21 cellular contexts compared by ENCODE assay signal in genomic region chr1:147758379-147759100, GRCh38. TPM values are rescaled to one million over a fixed set of nuclear protein-coding genes. Genes with fewer than 3 reads are reported as not detected.
"Had no signal": no experiment of that assay in that cellular context is flagged by ENCODE, and none has a peak within 500 bp of the region (broad histone marks: within the 10 kb centered on the region; RNA-seq: fewer than 3 reads in every experiment).

No MANE protein-coding gene starts in this region.

- H3K4me1 ChIP-seq: neural progenitor cell had no signal

- H3K9ac ChIP-seq: neural progenitor cell had no signal

- DNase-seq: activated CD4-positive, alpha-beta T cell treated with anti-CD3 and anti-CD28 coated beads, Interleukin-2, amount 10 ng/mL, durations not matched to agents 7 days and 5 days; activated CD4-positive, CD25-positive, alpha-beta regulatory T cell treated with anti-CD3 and anti-CD28 coated beads, Interleukin-2, amount 50 U/mL, for 72 hours; activated CD8-positive, alpha-beta memory T cell treated with anti-CD3 and anti-CD28 coated beads, Interleukin-2, amount 10 ng/mL, durations not matched to agents 7 days and 5 days; activated CD8-positive, alpha-beta T cell treated with anti-CD3 and anti-CD28 coated beads for 36 hours; activated effector memory CD4-positive, alpha-beta T cell treated with anti-CD3 and anti-CD28 coated beads, Interleukin-2, amount 50 U/mL, for 16 hours; activated naive CD4-positive, alpha-beta T cell treated with anti-CD3 and anti-CD28 coated beads, Interleukin-2, amount 10 ng/mL, durations not matched to agents 7 days and 5 days; activated T-cell treated with anti-CD3 and anti-CD28 coated beads for 4 hours; caudate nucleus; effector CD4-positive, alpha-beta T cell; immature natural killer cell; kidney glomerular epithelial cell; left lung; naive thymus-derived CD4-positive, alpha-beta T cell; stimulated activated CD4-positive, alpha-beta T cell treated with anti-CD3 and anti-CD28 coated beads, Interleukin-4, amount 100 ng/mL, for 24 hours; stimulated activated naive CD4-positive, alpha-beta T cell treated with Interleukin-2 at 50 U/mL for 16 hours; WERI-Rb-1 had no signal

- H3K27me3 Mint-ChIP-seq: activated CD8-positive, alpha-beta T cell treated with anti-CD3 and anti-CD28 coated beads for 36 hours had no signal

- H3K27ac ChIP-seq: left lung, neural progenitor cell, WERI-Rb-1 had no signal

- H3K9me3 Mint-ChIP-seq: activated CD8-positive, alpha-beta T cell treated with anti-CD3 and anti-CD28 coated beads for 36 hours; activated naive CD4-positive, alpha-beta T cell treated with anti-CD3 and anti-CD28 coated beads, Interleukin-2, amount 10 ng/mL, durations not matched to agents 7 days and 5 days; dendritic cell treated with granulocyte-macrophage colony-stimulating factor and Interleukin-4, amounts not matched to agents 40 ng/mL and 50 ng/mL, for 4 days; immature natural killer cell; neural progenitor cell; T-helper 2 cell treated with Interferon-gamma antibody and Interleukin-4, amounts not matched to agents 5 μg/mL and 100 μg/mL, for 36 hours had no signal

- H3K27ac Mint-ChIP-seq: activated CD4-positive, alpha-beta T cell treated with anti-CD3 and anti-CD28 coated beads, Interleukin-2, amount 10 ng/mL, durations not matched to agents 7 days and 5 days; activated CD8-positive, alpha-beta memory T cell treated with anti-CD3 and anti-CD28 coated beads, Interleukin-2, amount 10 ng/mL, durations not matched to agents 7 days and 5 days; activated CD8-positive, alpha-beta T cell treated with anti-CD3 and anti-CD28 coated beads for 36 hours; activated naive CD4-positive, alpha-beta T cell treated with anti-CD3 and anti-CD28 coated beads, Interleukin-2, amount 10 ng/mL, durations not matched to agents 7 days and 5 days; dendritic cell treated with granulocyte-macrophage colony-stimulating factor and Interleukin-4, amounts not matched to agents 40 ng/mL and 50 ng/mL, for 4 days; immature natural killer cell; naive thymus-derived CD4-positive, alpha-beta T cell; neural progenitor cell; T-helper 2 cell treated with Interferon-gamma antibody and Interleukin-4, amounts not matched to agents 5 μg/mL and 100 μg/mL, for 36 hours had no signal

- H3K4me3 Mint-ChIP-seq: activated CD4-positive, alpha-beta T cell treated with anti-CD3 and anti-CD28 coated beads, Interleukin-2, amount 10 ng/mL, durations not matched to agents 7 days and 5 days; activated CD8-positive, alpha-beta memory T cell treated with anti-CD3 and anti-CD28 coated beads, Interleukin-2, amount 10 ng/mL, durations not matched to agents 7 days and 5 days; activated CD8-positive, alpha-beta T cell treated with anti-CD3 and anti-CD28 coated beads for 36 hours; activated naive CD4-positive, alpha-beta T cell treated with anti-CD3 and anti-CD28 coated beads, Interleukin-2, amount 10 ng/mL, durations not matched to agents 7 days and 5 days; dendritic cell treated with granulocyte-macrophage colony-stimulating factor and Interleukin-4, amounts not matched to agents 40 ng/mL and 50 ng/mL, for 4 days; immature natural killer cell; naive thymus-derived CD4-positive, alpha-beta T cell; neural progenitor cell; T-helper 2 cell treated with Interferon-gamma antibody and Interleukin-4, amounts not matched to agents 5 μg/mL and 100 μg/mL, for 36 hours had no signal

- H3K36me3 Mint-ChIP-seq: activated CD8-positive, alpha-beta memory T cell treated with anti-CD3 and anti-CD28 coated beads, Interleukin-2, amount 10 ng/mL, durations not matched to agents 7 days and 5 days; immature natural killer cell; naive thymus-derived CD4-positive, alpha-beta T cell; neural progenitor cell had no signal

- H2AFZ ChIP-seq: neural progenitor cell had no signal

- H3K9me3 ChIP-seq: left lung had no signal

- H3K4me3 ChIP-seq: left lung, lung, neural progenitor cell had no signal

- H3K27me3 ChIP-seq: left lung, neural progenitor cell had no signal

- H3K36me3 ChIP-seq: left lung, neural progenitor cell, WERI-Rb-1 had no signal

- H3K4me2 ChIP-seq: neural progenitor cell had no signal

- ATAC-seq: activated CD8-positive, alpha-beta memory T cell treated with anti-CD3 and anti-CD28 coated beads, Interleukin-2, amount 10 ng/mL, durations not matched to agents 7 days and 5 days; activated CD8-positive, alpha-beta T cell treated with anti-CD3 and anti-CD28 coated beads for 36 hours; naive thymus-derived CD4-positive, alpha-beta T cell had no signal

RNA-seq across cellular contexts. Expression of gene GJA5, which starts 1.9 kb away (rescaled TPM):
- total RNA-seq: activated CD4-positive, alpha-beta T cell treated with anti-CD3 and anti-CD28 coated beads, Interleukin-2, amount 10 ng/mL, durations not matched to agents 7 days and 5 days; activated CD8-positive, alpha-beta memory T cell treated with anti-CD3 and anti-CD28 coated beads, Interleukin-2, amount 10 ng/mL, durations not matched to agents 7 days and 5 days; activated CD8-positive, alpha-beta T cell treated with anti-CD3 and anti-CD28 coated beads for 36 hours; naive thymus-derived CD4-positive, alpha-beta T cell; osteoblast had no signal
- polyA plus RNA-seq: immature natural killer cell; naive thymus-derived CD4-positive, alpha-beta T cell had no signal
